In genomic region chr19:18519962-18520847, GRCh38 we compare ENCODE assay signal across 8 cellular contexts. TPM values are rescaled to one million over a fixed set of nuclear protein-coding genes. Genes with fewer than 3 reads are reported as not detected.
DNase-seq lines count a peak whose midpoint lies in the region; ATAC-seq and TF ChIP-seq lines count a peak whose summit lies in the region.

No MANE protein-coding gene starts in this region.

- no peaks in the 10 kb centered on the region for H3K27me3 ChIP-seq in CD4-positive, alpha-beta T cell (ENCODE audit: control insufficient read depth, insufficient read depth, low read length)
- H3K27me3 ChIP-seq in HAP-1 (ENCODE audit: low read depth) (no peaks in the 10 kb centered on the region), OCI-LY3 (ENCODE audit: low read depth, low read length) (no peaks in the 10 kb centered on the region), neutrophil (no peaks in the 10 kb centered on the region)

- peak overlapping the region; percentile 83 for H3K4me2 ChIP-seq in OCI-LY3 (ENCODE audit: low read length)

- H3K36me3 ChIP-seq in HAP-1 (replicated peaks) (peaks cover 4% of the 10 kb centered on the region), OCI-LY3 (replicated peaks; ENCODE audit: low read depth, low read length) (peaks cover 6% of the 10 kb centered on the region), neutrophil (peaks cover 1% of the 10 kb centered on the region)

- H3K4me1 ChIP-seq in HAP-1 (peaks cover 3% of the 10 kb centered on the region), OCI-LY3 (ENCODE audit: low read length) (peaks cover 24% of the 10 kb centered on the region), neutrophil (ENCODE audit: control insufficient read depth in 1 of 2, insufficient read depth in 1 of 2, low read depth in 1 of 2, low read length in 1 of 2) (peaks cover 55 to 58% of the 10 kb centered on the region in 2 experiments)

- H3K79me2 ChIP-seq in OCI-LY3 (ENCODE audit: low read length), result peaks cover 66% of the 10 kb centered on the region

- H3K36me3 Mint-ChIP-seq in CD4-positive, alpha-beta T cell (ENCODE audit: low read depth), result peaks cover 6% of the 10 kb centered on the region
- H3K36me3 Mint-ChIP-seq in activated T-helper 17 cell treated with anti-CD3 and anti-CD28 coated beads, Interleukin-2, amount 50 U/mL, for 72 hours (ENCODE audit: low read depth), result peaks cover 36% of the 10 kb centered on the region

- H3K9me3 Mint-ChIP-seq in CD4-positive, alpha-beta T cell, result no peaks in the 10 kb centered on the region
- no peaks in the 10 kb centered on the region for H3K9me3 Mint-ChIP-seq in activated T-helper 17 cell treated with anti-CD3 and anti-CD28 coated beads, Interleukin-2, amount 50 U/mL, for 72 hours

- CTCF ChIA-PET in CD4-positive, alpha-beta T cell (lab: Charles Lee), result interaction anchor here (0.6 to 4.2 kb wide), 28 partner anchors 9 to 328 kb away, joined by 3 to 35 read pairs (median 5); partner anchors contain the start of genes KXD1, REX1BD and UBA52

- H3K4me3 ChIP-seq in HAP-1 (peak overlapping the region; percentile 98), OCI-LY3 (ENCODE audit: low read length) (peak overlapping the region; percentile 85), neutrophil (ENCODE audit: low read depth in 1 of 2, low read length in 1 of 2) (peak overlapping the region; percentile 95 to 99)

- H3K4me1 Mint-ChIP-seq in CD4-positive, alpha-beta T cell (ENCODE audit: low read depth), result peaks cover 18% of the 10 kb centered on the region
- H3K4me1 Mint-ChIP-seq in activated T-helper 17 cell treated with anti-CD3 and anti-CD28 coated beads, Interleukin-2, amount 50 U/mL, for 72 hours, result peaks cover 8% of the 10 kb centered on the region

- ATAC-seq in CD4-positive, alpha-beta T cell (ENCODE audit: poor library complexity), result no peak
- ATAC-seq in activated T-helper 17 cell treated with anti-CD3 and anti-CD28 coated beads, Interleukin-2, amount 50 U/mL, for 72 hours (replicated peaks), result no peak
- no peak for ATAC-seq in HG02623 (IDR thresholded peaks at IDR 0.05; ENCODE audit: unreplicated experiment)

- in situ Hi-C loops in HAP-1 (cut with MboI; ENCODE audit: low sequenced_read_pairs), result no loop called here

- H4K20me1 ChIP-seq in OCI-LY3 (ENCODE audit: insufficient read depth, low read length), result peaks cover 50% of the 10 kb centered on the region

- peak overlapping the region; percentile 97 for H3K4me3 Mint-ChIP-seq in CD4-positive, alpha-beta T cell
- H3K4me3 Mint-ChIP-seq in activated T-helper 17 cell treated with anti-CD3 and anti-CD28 coated beads, Interleukin-2, amount 50 U/mL, for 72 hours, result peak overlapping the region; percentile 89

- peak overlapping the region; percentile 71 for H3K27ac Mint-ChIP-seq in CD4-positive, alpha-beta T cell
- peak overlapping the region; percentile 92 for H3K27ac Mint-ChIP-seq in activated T-helper 17 cell treated with anti-CD3 and anti-CD28 coated beads, Interleukin-2, amount 50 U/mL, for 72 hours

- peak overlapping the region; percentile 91 for H3K9ac ChIP-seq in OCI-LY3 (ENCODE audit: low read length)

- H2AFZ ChIP-seq in OCI-LY3 (ENCODE audit: low read depth, low read length), result no peak overlapping the region

- peak; percentile 38 to 62 (median 48) for DNase-seq in CD4-positive, alpha-beta T cell
- DNase-seq in HAP-1 (ENCODE audit: low spot score in 2 of 2), result peak; percentile 60 to 77
- DNase-seq in fibroblast of the conjunctiva (ENCODE audit: low read depth), result peak; percentile 49
- no peak for DNase-seq in epidermal melanocyte (ENCODE audit: insufficient read length, low spot score)

- peak; percentile 73 for TF ChIP-seq CTCF in CD4-positive, alpha-beta T cell (IDR thresholded peaks at IDR 0.05)
- TF ChIP-seq CTCF in OCI-LY3 (IDR thresholded peaks at IDR 0.05; ENCODE audit: low read depth, low read length), result peak; percentile 91
- TF ChIP-seq CTCF in neutrophil (IDR thresholded peaks at IDR 0.05), result peak; percentile 82

- H3K27me3 Mint-ChIP-seq in CD4-positive, alpha-beta T cell, result no peaks in the 10 kb centered on the region
- no peaks in the 10 kb centered on the region for H3K27me3 Mint-ChIP-seq in activated T-helper 17 cell treated with anti-CD3 and anti-CD28 coated beads, Interleukin-2, amount 50 U/mL, for 72 hours

- POLR2A ChIA-PET in CD4-positive, alpha-beta T cell (lab: Charles Lee), result interaction anchor here (0.5 to 5.1 kb wide), 15 partner anchors 8 to 399 kb away, joined by 3 to 59 read pairs (median 4); partner anchors contain the start of genes COPE, DDX49, FKBP8 and KXD1

- intact Hi-C loops in CD4-positive, alpha-beta T cell (cut with DNase I, micrococcal nuclease), result loop anchor here (2.0 to 10.0 kb wide), 9 partner anchors 39 to 397 kb away; partner anchors contain the start of genes COPE (in 1 of the 2), DDX49 (in 1 of the 2), REX1BD (in 1 of the 2) and UPF1 (in 1 of the 2)

- no peaks in the 10 kb centered on the region for H3K9me3 ChIP-seq in CD4-positive, alpha-beta T cell (ENCODE audit: control insufficient read depth, low read length)
- no peaks in the 10 kb centered on the region for H3K9me3 ChIP-seq in HAP-1
- H3K9me3 ChIP-seq in OCI-LY3 (ENCODE audit: insufficient read depth, low read length), result no peaks in the 10 kb centered on the region
- H3K9me3 ChIP-seq in neutrophil, result no peaks in the 10 kb centered on the region

- H3K27ac ChIP-seq in CD4-positive, alpha-beta T cell (ENCODE audit: low read depth, low read length), result peak overlapping the region; percentile 95
- H3K27ac ChIP-seq in OCI-LY3 (ENCODE audit: low read length) (peak overlapping the region; percentile 82), neutrophil (peak overlapping the region; percentile 95)

RNA-seq across cellular contexts. Expression of gene ELL, which starts 1.7 kb away (rescaled TPM):
- 10 to 100 TPM; 46.2 to 46.8 TPM for total RNA-seq in CD4-positive, alpha-beta T cell
- total RNA-seq in activated T-helper 17 cell treated with anti-CD3 and anti-CD28 coated beads, Interleukin-2, amount 50 U/mL, for 72 hours, result 10 to 100 TPM; 23.7 to 41.8 TPM

RNA-seq across cellular contexts. Expression of gene FKBP8, which starts 23.2 kb away (rescaled TPM):
- 100 to 1,000 TPM; 147 to 152 TPM for total RNA-seq in CD4-positive, alpha-beta T cell
- total RNA-seq in activated T-helper 17 cell treated with anti-CD3 and anti-CD28 coated beads, Interleukin-2, amount 50 U/mL, for 72 hours, result 100 to 1,000 TPM; 222 to 320 TPM

RNA-seq across cellular contexts. Expression of gene KXD1, which starts 37.5 kb away (rescaled TPM):
- 10 to 100 TPM; 64.2 to 66.9 TPM for total RNA-seq in CD4-positive, alpha-beta T cell
- 100 to 1,000 TPM; 116 to 118 TPM for total RNA-seq in activated T-helper 17 cell treated with anti-CD3 and anti-CD28 coated beads, Interleukin-2, amount 50 U/mL, for 72 hours

RNA-seq across cellular contexts. Expression of gene UBA52, which starts 51.5 kb away (rescaled TPM):
- 1,000 to 10,000 TPM; 2,255 to 2,378 TPM for total RNA-seq in CD4-positive, alpha-beta T cell
- total RNA-seq in activated T-helper 17 cell treated with anti-CD3 and anti-CD28 coated beads, Interleukin-2, amount 50 U/mL, for 72 hours, result 1,000 to 10,000 TPM; 1,569 to 1,681 TPM
